In the genomic region with DNA sequence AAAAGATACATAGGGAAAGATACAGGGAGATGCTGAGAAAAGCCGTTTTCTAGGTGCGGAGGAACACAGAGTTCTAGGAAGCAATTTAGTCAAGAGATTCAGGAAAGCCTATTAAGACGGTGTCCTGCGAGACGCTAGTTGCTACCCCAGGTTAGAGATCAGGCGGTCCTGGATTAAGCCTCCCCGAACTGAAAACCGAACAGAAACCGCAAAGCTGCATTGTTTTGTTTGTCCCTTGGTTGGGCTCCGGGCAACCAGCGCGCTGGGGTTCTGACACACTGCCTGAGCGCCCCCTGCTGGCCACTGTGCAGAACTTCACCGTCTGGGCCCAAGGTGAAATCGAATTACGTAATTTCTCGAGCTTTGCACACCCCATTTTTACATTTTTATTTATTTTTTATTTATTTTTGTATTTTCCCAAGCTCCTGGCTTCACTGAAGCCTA, we compare ENCODE assay signal across 1 cellular context.
TF ChIP-seq lines count a peak whose summit lies in the region.

No MANE protein-coding gene starts in this region.

TF ChIP-seq in A549, 52 proteins besides CTCF, POLR2A, EP300 and RAD21 (continued from another document):
- no peak for TF ChIP-seq FOSL2 (IDR thresholded peaks at IDR 0.05)
- TF ChIP-seq FOSL2 (CRISPR knock-in tag; IDR thresholded peaks at IDR 0.05), result no peak
- TF ChIP-seq, protein P1, sequence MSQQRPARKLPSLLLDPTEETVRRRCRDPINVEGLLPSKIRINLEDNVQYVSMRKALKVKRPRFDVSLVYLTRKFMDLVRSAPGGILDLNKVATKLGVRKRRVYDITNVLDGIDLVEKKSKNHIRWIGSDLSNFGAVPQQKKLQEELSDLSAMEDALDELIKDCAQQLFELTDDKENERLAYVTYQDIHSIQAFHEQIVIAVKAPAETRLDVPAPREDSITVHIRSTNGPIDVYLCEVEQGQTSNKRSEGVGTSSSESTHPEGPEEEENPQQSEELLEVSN (IDR thresholded peaks at IDR 0.05; ENCODE audit: borderline replicate concordance, low read depth), result no peak
